ENCODE assay signal across 23 cellular contexts in genomic region chr1:166900987-166901386, GRCh38.
"Had no signal": no experiment of that assay in that cellular context is flagged by ENCODE, and none has a peak within 500 bp of the region (broad histone marks: within the 10 kb centered on the region; RNA-seq: fewer than 3 reads in every experiment).

No MANE protein-coding gene starts in this region.

- H3K9me3 ChIP-seq: breast epithelium, ovary, right lobe of liver, testis had no signal

- H3K27me3 ChIP-seq: breast epithelium, left lung, ovary, right lobe of liver, spleen, testis, upper lobe of left lung had no signal

- H3K4me1 ChIP-seq: breast epithelium, left lung, right lobe of liver, testis, upper lobe of left lung had no signal

- H3K4me3 ChIP-seq: breast epithelium, left lung, ovary, right lobe of liver, spleen, testis, upper lobe of left lung had no signal

- H3K27ac Mint-ChIP-seq: naive thymus-derived CD4-positive, alpha-beta T cell; stimulated activated memory B cell treated with anti-CD40 and anti-IgM and Interleukin-4, amounts not matched to agents 10 μg/mL and 1 μg/mL and 100 μg/mL, for 72 hours had no signal

- H3K4me3 Mint-ChIP-seq: naive thymus-derived CD4-positive, alpha-beta T cell; stimulated activated memory B cell treated with anti-CD40 and anti-IgM and Interleukin-4, amounts not matched to agents 10 μg/mL and 1 μg/mL and 100 μg/mL, for 72 hours had no signal

- DNase-seq: activated CD4-positive, CD25-positive, alpha-beta regulatory T cell treated with anti-CD3 and anti-CD28 coated beads, Interleukin-2, amount 50 U/mL, for 72 hours; activated CD8-positive, alpha-beta memory T cell treated with anti-CD3 and anti-CD28 coated beads for 24 hours; activated CD8-positive, alpha-beta memory T cell treated with anti-CD3 and anti-CD28 coated beads, Interleukin-2, amount 50 U/mL, for 48 hours; activated effector memory CD4-positive, alpha-beta T cell treated with Interleukin-2 at 50 U/mL for 16 hours; activated naive CD4-positive, alpha-beta T cell treated with anti-CD3 and anti-CD28 coated beads, Interleukin-2, amount 50 U/mL, for 16 hours; activated T-cell treated with anti-CD3 and anti-CD28 coated beads, Interleukin-2, amount 50 U/mL, for 48 hours; aorta; cortex of kidney; erythroblast; foreskin melanocyte; hypothalamus; left lung; mammary epithelial cell; naive thymus-derived CD4-positive, alpha-beta T cell; ovary; right lobe of liver; spleen; stimulated activated CD4-positive, alpha-beta T cell treated with anti-CD3 and anti-CD28 coated beads, Interleukin-4, amount 100 ng/mL, for 4 hours; T1000; testis; upper lobe of left lung had no signal

- H3K27ac ChIP-seq: left lung, ovary, right lobe of liver, spleen, testis, upper lobe of left lung had no signal

- H3K36me3 ChIP-seq: breast epithelium, left lung, ovary, right lobe of liver, spleen, upper lobe of left lung had no signal

- ATAC-seq: left lung; naive thymus-derived CD4-positive, alpha-beta T cell; right lobe of liver; stimulated activated memory B cell treated with anti-CD40 and anti-IgM and Interleukin-4, amounts not matched to agents 10 μg/mL and 1 μg/mL and 100 μg/mL, for 72 hours had no signal
